ENCODE assay signal across 12 cellular contexts in genomic region chr9:91047529-91047928, GRCh38.
DNase-seq lines count a peak whose midpoint lies in the region; ATAC-seq, FAIRE-seq and TF ChIP-seq lines count a peak whose summit lies in the region.
"Had no signal": no experiment of that assay in that cellular context is flagged by ENCODE, and none has a peak within 500 bp of the region (broad histone marks: within the 10 kb centered on the region; RNA-seq: fewer than 3 reads in every experiment).

No MANE protein-coding gene starts in this region.

- WGBS in SK-N-SH (ENCODE audit: low lambda C conversion rate), result 59% methylated on average over 5 of the region's 5 CpGs
- 22 to 37% (median 25%) methylated on average over 5 of the region's 5 CpGs for WGBS in small intestine, 3 donors

- H3K27ac ChIP-seq in CD4-positive, alpha-beta T cell (ENCODE audit: low read depth, low read length), result no peak overlapping the region
- H3K27ac ChIP-seq in SK-N-SH (ENCODE audit: low read depth in 2 of 2, low read length in 1 of 2) (peak overlapping the region in 1 of 2 experiments; percentile 48; a peak in 2 of 4 replicates), small intestine (ENCODE audit: low read depth in 1 of 2, low read length in 1 of 2) (no peak overlapping the region), SJCRH30 (no peak overlapping the region)
- H3K27ac ChIP-seq: C4-2B had no signal

- no peak for TF ChIP-seq RAD21 in SK-N-SH (IDR thresholded peaks at IDR 0.05; ENCODE audit: low read length)

- CTCF ChIA-PET in CD4-positive, alpha-beta T cell (lab: Charles Lee), result no interaction called here
- CTCF ChIA-PET in SK-N-SH (lab: Yijun Ruan, JAX), result no interaction called here

- H3K27me3 Mint-ChIP-seq in CD4-positive, alpha-beta T cell, result peaks cover 45% of the 10 kb centered on the region
- H3K27me3 Mint-ChIP-seq in activated naive CD8-positive, alpha-beta T cell treated with anti-CD3 and anti-CD28 coated beads for 36 hours, result peaks cover 61% of the 10 kb centered on the region

- no peaks in the 10 kb centered on the region for H3K9me3 ChIP-seq in CD4-positive, alpha-beta T cell (ENCODE audit: control insufficient read depth, low read length)
- H3K9me3 ChIP-seq in SK-N-SH, result no peaks in the 10 kb centered on the region
- H3K9me3 ChIP-seq in small intestine (ENCODE audit: control insufficient read depth, low read depth), result no peaks in the 10 kb centered on the region
- H3K9me3 ChIP-seq in SJCRH30 (replicated peaks), result no peaks in the 10 kb centered on the region

- peaks cover 19% of the 10 kb centered on the region for H3K4me1 Mint-ChIP-seq in CD4-positive, alpha-beta T cell (ENCODE audit: low read depth)
- H3K4me1 Mint-ChIP-seq in activated naive CD8-positive, alpha-beta T cell treated with anti-CD3 and anti-CD28 coated beads for 36 hours, result peaks cover 25% of the 10 kb centered on the region
- H3K4me1 Mint-ChIP-seq: activated B cell treated with CpG ODN at 0.5 μM for 24 hours had no signal

- H3K4me1 ChIP-seq in SK-N-SH (ENCODE audit: control insufficient read depth in 1 of 2, insufficient read depth in 2 of 2, low read depth in 1 of 2, low read length in 1 of 2), result peaks cover 0 to 7% of the 10 kb centered on the region in 2 experiments; a peak in 2 of 4 replicates
- H3K4me1 ChIP-seq in small intestine (ENCODE audit: control insufficient read depth in 2 of 2, insufficient read depth in 1 of 2, low read depth in 1 of 2, low read length in 1 of 2), result no peaks in the 10 kb centered on the region
- no peaks in the 10 kb centered on the region for H3K4me1 ChIP-seq in SJCRH30

- peak overlapping the region; percentile 61 for H3K4me2 ChIP-seq in SK-N-SH

- H3K79me2 ChIP-seq in SK-N-SH (ENCODE audit: insufficient read depth), result no peaks in the 10 kb centered on the region

- H3K36me3 Mint-ChIP-seq in CD4-positive, alpha-beta T cell (ENCODE audit: low read depth), result no peaks in the 10 kb centered on the region
- H3K36me3 Mint-ChIP-seq in activated naive CD8-positive, alpha-beta T cell treated with anti-CD3 and anti-CD28 coated beads for 36 hours, result peaks cover 3% of the 10 kb centered on the region

- H3K4me3 ChIP-seq in SK-N-SH (ENCODE audit: low read depth in 2 of 2, low read length in 1 of 2) (peak overlapping the region in 1 of 2 experiments; percentile 25; a peak in 1 of 4 replicates), small intestine (ENCODE audit: low read depth in 1 of 2, low read length in 2 of 2) (no peak overlapping the region), SJCRH30 (no peak overlapping the region), H7 (ENCODE audit: insufficient read depth, low read depth, low read length) (no peak overlapping the region)

- intact Hi-C loops in CD4-positive, alpha-beta T cell (cut with DNase I, micrococcal nuclease), result loop anchor here in 1 of 2 experiments (5.0 kb wide), 2 partner anchors 55 to 105 kb away; no protein-coding TSS in a partner anchor

- H3K9me3 Mint-ChIP-seq in CD4-positive, alpha-beta T cell, result no peaks in the 10 kb centered on the region
- no peaks in the 10 kb centered on the region for H3K9me3 Mint-ChIP-seq in activated naive CD8-positive, alpha-beta T cell treated with anti-CD3 and anti-CD28 coated beads for 36 hours
- H3K9me3 Mint-ChIP-seq: activated B cell treated with CpG ODN at 0.5 μM for 24 hours had no signal

- DNase-seq in CD4-positive, alpha-beta T cell, result peak in 1 of 10 experiments; percentile 14
- no peak for DNase-seq in SK-N-SH
- peak; percentile 51 for DNase-seq in activated naive CD8-positive, alpha-beta T cell treated with anti-CD3 and anti-CD28 coated beads for 36 hours
- DNase-seq in small intestine, result peak; percentile 20
- DNase-seq in SJCRH30, result no peak
- DNase-seq in H7, result no peak
- DNase-seq in mucosa of gallbladder (ENCODE audit: low spot score), result no peak
- DNase-seq: activated B cell treated with CpG ODN at 0.5 μM for 24 hours, NCI-H1694 had no signal

- no peak overlapping the region for H3K27ac Mint-ChIP-seq in CD4-positive, alpha-beta T cell
- H3K27ac Mint-ChIP-seq in activated naive CD8-positive, alpha-beta T cell treated with anti-CD3 and anti-CD28 coated beads for 36 hours, result peak overlapping the region; percentile 96
- H3K27ac Mint-ChIP-seq: activated B cell treated with CpG ODN at 0.5 μM for 24 hours had no signal

- H3K36me3 ChIP-seq in SK-N-SH (replicated peaks in 1 of 2; ENCODE audit: control insufficient read depth in 1 of 2, insufficient read depth in 2 of 2, low read length in 1 of 2) (no peaks in the 10 kb centered on the region), small intestine (ENCODE audit: control insufficient read depth in 2 of 2, insufficient read depth in 2 of 2, low read length in 2 of 2) (no peaks in the 10 kb centered on the region), SJCRH30 (no peaks in the 10 kb centered on the region), H7 (replicated peaks; ENCODE audit: control insufficient read depth, insufficient read depth, low read length) (no peaks in the 10 kb centered on the region)

- peak overlapping the region; percentile 7 for H2AFZ ChIP-seq in SK-N-SH (ENCODE audit: low read depth)

- peaks cover 31% of the 10 kb centered on the region for H3K27me3 ChIP-seq in CD4-positive, alpha-beta T cell (ENCODE audit: control insufficient read depth, insufficient read depth, low read length)
- no peaks in the 10 kb centered on the region for H3K27me3 ChIP-seq in SK-N-SH (ENCODE audit: insufficient read depth)
- H3K27me3 ChIP-seq in small intestine (ENCODE audit: control insufficient read depth in 2 of 2, insufficient read depth in 2 of 2, low read length in 2 of 2), result peaks cover 0 to 2% of the 10 kb centered on the region in 2 donors
- H3K27me3 ChIP-seq in SJCRH30, result 0 out of 2 replicates have a peak, but pooled peaks cover 4% of the 10 kb centered on the region
- H3K27me3 ChIP-seq in H7 (ENCODE audit: control insufficient read depth, insufficient read depth, low read length), result no peaks in the 10 kb centered on the region

- peak overlapping the region; percentile 40 for H3K4me3 Mint-ChIP-seq in CD4-positive, alpha-beta T cell
- H3K4me3 Mint-ChIP-seq in activated naive CD8-positive, alpha-beta T cell treated with anti-CD3 and anti-CD28 coated beads for 36 hours, result peak overlapping the region; percentile 66
- H3K4me3 Mint-ChIP-seq: activated B cell treated with CpG ODN at 0.5 μM for 24 hours had no signal

- no peaks in the 10 kb centered on the region for H3F3A ChIP-seq in SK-N-SH (replicated peaks; ENCODE audit: insufficient read depth)

- no peaks in the 10 kb centered on the region for H3K9me2 ChIP-seq in SK-N-SH

- POLR2A ChIA-PET in CD4-positive, alpha-beta T cell (lab: Charles Lee), result no interaction called here
- POLR2A ChIA-PET in SK-N-SH (lab: Yijun Ruan, JAX), result no interaction called here

- TF ChIP-seq EP300 in SK-N-SH (IDR thresholded peaks at IDR 0.05; ENCODE audit: borderline replicate concordance in 1 of 2, low read depth in 1 of 2, low read length in 1 of 2), result no peak

- no peaks in the 10 kb centered on the region for H4K20me1 ChIP-seq in SK-N-SH (ENCODE audit: insufficient read depth)

- TF ChIP-seq CTCF in CD4-positive, alpha-beta T cell (IDR thresholded peaks at IDR 0.05), result no peak
- TF ChIP-seq CTCF in SK-N-SH (IDR thresholded peaks at IDR 0.05), result no peak

- no peak overlapping the region for H3K9ac ChIP-seq in SK-N-SH

- ATAC-seq in CD4-positive, alpha-beta T cell (ENCODE audit: poor library complexity), result peak; percentile 93
- ATAC-seq in HG03280 (IDR thresholded peaks at IDR 0.05; ENCODE audit: unreplicated experiment), result no peak

- no peak for FAIRE-seq in small intestine (lab: Jason Lieb, UNC)
- FAIRE-seq: frontal cortex had no signal

TF ChIP-seq in SK-N-SH, 30 proteins besides CTCF, POLR2A, EP300 and RAD21:
- TF ChIP-seq SMC3 (IDR thresholded peaks at IDR 0.05; ENCODE audit: low read depth, low read length) (no peak), MAX (IDR thresholded peaks at IDR 0.05; ENCODE audit: low read depth) (no peak), GATA2 (CRISPR knock-in tag; IDR thresholded peaks at IDR 0.05) (no peak), EZH2phosphoT487 (IDR thresholded peaks at IDR 0.05; ENCODE audit: borderline replicate concordance, low read depth) (no peak), JUND (IDR thresholded peaks at IDR 0.05) (no peak), PBX3 (IDR thresholded peaks at IDR 0.05) (no peak), MEF2A (IDR thresholded peaks at IDR 0.05; ENCODE audit: borderline replicate concordance, low read depth) (no peak), CHD2 (IDR thresholded peaks at IDR 0.05; ENCODE audit: low read length, partially characterized antibody) (no peak), USF1 (IDR thresholded peaks at IDR 0.05; ENCODE audit: borderline replicate concordance, low read depth) (no peak), MXI1 (IDR thresholded peaks at IDR 0.05; ENCODE audit: low read depth, low read length) (no peak), POLR2AphosphoS5 (IDR thresholded peaks at IDR 0.05; ENCODE audit: low read depth, low read length) (no peak), TCF12 (IDR thresholded peaks at IDR 0.05) (no peak), NFIC (IDR thresholded peaks at IDR 0.05; ENCODE audit: borderline replicate concordance) (no peak), YY1 (IDR thresholded peaks at IDR 0.05; ENCODE audit: low read depth) (no peak), FOXJ3 (CRISPR knock-in tag; IDR thresholded peaks at IDR 0.05) (no peak)

Comparison
In these comparisons a context has a peak if more than half of its experiments do, and no peak if none do; other contexts are left out.
1. DNase-seq: peak in activated naive CD8-positive, alpha-beta T cell treated with anti-CD3 and anti-CD28 coated beads for 36 hours (single experiment) and small intestine (single experiment); none in SK-N-SH (single experiment), SJCRH30 (0 of 2), H7 (single experiment) and mucosa of gallbladder (single experiment).